ENCODE assay signal across 1 cellular context in genomic region chr12:95908573-95908972, GRCh38.
TF ChIP-seq lines count a peak whose summit lies in the region.

No MANE protein-coding gene starts in this region.

TF ChIP-seq in GM23338, 12 proteins besides CTCF, POLR2A, EP300 and RAD21 (continued from another document):
- TF ChIP-seq REST (IDR thresholded peaks at IDR 0.05; ENCODE audit: unreplicated experiment) (no peak), ZNF331 (CRISPR knock-in tag; IDR thresholded peaks at IDR 0.05; ENCODE audit: low read depth) (no peak), STAT1 (IDR thresholded peaks at IDR 0.05; ENCODE audit: unreplicated experiment) (no peak), ZNF462 (CRISPR knock-in tag; IDR thresholded peaks at IDR 0.05) (no peak), EZH2 (IDR thresholded peaks at IDR 0.05; ENCODE audit: low read depth, unreplicated experiment) (no peak), CREB1 (CRISPR knock-in tag; IDR thresholded peaks at IDR 0.05; ENCODE audit: low read depth) (no peak), ZNF114 (CRISPR knock-in tag; IDR thresholded peaks at IDR 0.05) (no peak), EZH2phosphoT487 (IDR thresholded peaks at IDR 0.05; ENCODE audit: unreplicated experiment) (no peak), JUNB (IDR thresholded peaks at IDR 0.05; ENCODE audit: unreplicated experiment) (no peak), POLR2AphosphoS5 (IDR thresholded peaks at IDR 0.05; ENCODE audit: low read depth) (no peak), NANOG (IDR thresholded peaks at IDR 0.05; ENCODE audit: borderline replicate concordance) (no peak)
